Comparison of ENCODE assay signal across 13 cellular contexts in the genomic region with DNA sequence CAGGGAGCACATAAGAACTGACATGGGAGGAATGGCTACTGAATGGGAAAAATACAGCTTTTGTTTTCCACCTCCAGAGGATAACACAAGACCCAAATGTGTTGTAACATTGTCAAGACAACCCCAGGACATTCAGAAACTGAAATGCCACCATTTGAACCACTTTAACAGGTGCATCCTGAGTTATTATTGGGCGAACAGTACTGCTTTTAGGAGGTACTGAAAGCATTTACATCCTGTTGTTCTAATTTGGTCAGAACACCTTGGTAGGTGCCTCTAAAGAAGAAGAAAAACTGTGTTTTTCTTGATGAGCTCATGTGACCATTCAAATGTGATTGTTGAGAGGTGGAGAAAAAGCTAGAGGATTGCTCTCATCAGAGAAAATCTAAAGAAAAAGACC.
DNase-seq lines count a peak whose midpoint lies in the region; ATAC-seq lines count a peak whose summit lies in the region.
"Had no signal": no experiment of that assay in that cellular context is flagged by ENCODE, and none has a peak within 500 bp of the region (broad histone marks: within the 10 kb centered on the region; RNA-seq: fewer than 3 reads in every experiment).

No MANE protein-coding gene starts in this region.

- H3K4me3 ChIP-seq in GM08714 (ENCODE audit: low read length): peak overlapping the region; percentile 8; the same call in 1 of the 2 replicates
- H3K4me3 ChIP-seq: skin epidermis had no signal

- peak; percentile 87 for ATAC-seq in GM19372 (IDR thresholded peaks at IDR 0.05; ENCODE audit: low read depth, unreplicated experiment)
- peak; percentile 87 for ATAC-seq in HG02763 (IDR thresholded peaks at IDR 0.05; ENCODE audit: unreplicated experiment)
- peak; percentile 70 for ATAC-seq in HG03457 (IDR thresholded peaks at IDR 0.05; ENCODE audit: unreplicated experiment)

- DNase-seq in SKM-1 treated with dmso at 0.1 percent for 144 hours (lab: John Stamatoyannopoulos, UW; ENCODE audit: unreplicated experiment) (no peak), inferior parietal cortex (ENCODE audit: extremely low spot score) (no peak), retina (no peak), SW480 (ENCODE audit: low spot score) (no peak)
- DNase-seq: HFFc6; hypothalamus; NCI-H1092 treated with DMSO at 0.1 percent for 48 hours; NK-92 treated with Interleukin-12 subunit alpha and Interleukin-12 subunit beta, amount 100 ng/mL, for 24 hours had no signal
